22 cellular contexts compared by ENCODE assay signal in the genomic region with DNA sequence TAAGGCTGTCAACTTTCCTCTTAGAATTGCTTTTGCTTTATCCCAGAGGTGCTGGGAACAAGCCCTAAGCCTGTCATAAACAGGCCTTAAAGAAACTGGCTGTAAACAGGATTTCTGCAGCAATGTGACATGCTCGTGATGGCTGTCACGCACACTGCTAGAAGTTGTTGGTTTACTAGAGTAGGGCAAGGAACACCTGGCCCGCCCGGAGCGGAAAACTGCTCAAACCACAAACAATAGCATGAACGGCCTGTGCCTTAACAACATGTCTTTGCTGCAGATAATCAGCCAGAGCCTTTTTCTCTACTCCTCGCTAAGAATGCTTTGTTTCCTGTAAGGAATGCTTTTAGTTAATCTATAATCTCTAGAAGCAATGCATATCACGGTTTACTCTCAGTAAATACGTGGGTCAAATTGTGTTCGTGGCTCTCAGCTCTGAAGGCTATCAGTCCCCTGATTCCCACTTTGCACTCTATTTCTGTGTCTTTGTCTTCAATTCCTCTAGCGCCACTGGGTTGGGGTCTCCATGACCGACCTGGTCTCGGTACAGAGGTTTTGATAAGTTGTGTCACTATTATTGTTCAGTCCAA.
DNase-seq lines count a peak whose midpoint lies in the region; ATAC-seq and TF ChIP-seq lines count a peak whose summit lies in the region.
"Had no signal": no experiment of that assay in that cellular context is flagged by ENCODE, and none has a peak within 500 bp of the region (broad histone marks: within the 10 kb centered on the region; RNA-seq: fewer than 3 reads in every experiment).

No MANE protein-coding gene starts in this region.

- H2BK120ac ChIP-seq in mesendoderm (ENCODE audit: low read depth, low read length), result no peak overlapping the region

- no peak overlapping the region for H3K27ac Mint-ChIP-seq in activated T-helper 17 cell treated with anti-CD3 and anti-CD28 coated beads, Interleukin-2, amount 50 U/mL, for 72 hours
- H3K27ac Mint-ChIP-seq: activated B cell treated with CpG ODN at 0.5 μM for 24 hours; activated naive CD8-positive, alpha-beta T cell treated with anti-CD3 and anti-CD28 coated beads, Interleukin-2, amount 50 U/mL, for 24 hours; stimulated activated effector memory CD8-positive, alpha-beta T cell treated with anti-CD3 and anti-CD28 coated beads, Interleukin-12 subunit alpha, Interleukin-12 subunit beta, amount 100 ng/mL, for 72 hours had no signal

- no peaks in the 10 kb centered on the region for H3K79me2 ChIP-seq in DND-41 (ENCODE audit: insufficient read depth, low read length)
- no peaks in the 10 kb centered on the region for H3K79me2 ChIP-seq in mesendoderm (ENCODE audit: control insufficient read depth, insufficient read depth, low read length)

- intact Hi-C loops in posterior cingulate gyrus (cut with DNase I), result no loop called here

- no peak overlapping the region for H3K4me3 Mint-ChIP-seq in activated T-helper 17 cell treated with anti-CD3 and anti-CD28 coated beads, Interleukin-2, amount 50 U/mL, for 72 hours
- H3K4me3 Mint-ChIP-seq: activated B cell treated with CpG ODN at 0.5 μM for 24 hours; activated naive CD8-positive, alpha-beta T cell treated with anti-CD3 and anti-CD28 coated beads, Interleukin-2, amount 50 U/mL, for 24 hours; neural crest cell; stimulated activated effector memory CD8-positive, alpha-beta T cell treated with anti-CD3 and anti-CD28 coated beads, Interleukin-12 subunit alpha, Interleukin-12 subunit beta, amount 100 ng/mL, for 72 hours had no signal

- TF ChIP-seq CTCF in DND-41 (IDR thresholded peaks at IDR 0.05; ENCODE audit: borderline replicate concordance, extremely low read depth, low read length, poor library complexity, severe bottlenecking) (no peak), GM20000 (IDR thresholded peaks at IDR 0.05; ENCODE audit: extremely low read depth, missing control alignments) (no peak)

- no peak overlapping the region for H3K4ac ChIP-seq in mesendoderm (ENCODE audit: low read depth, low read length)

- no peak overlapping the region for H3K18ac ChIP-seq in mesendoderm (ENCODE audit: low read length)

- WGBS in mesendoderm (ENCODE audit: extremely low coverage, insufficient coverage, low lambda C conversion rate), result no CpG with 5 or more reads among the region's 13 CpGs

- H3K27me3 ChIP-seq in DND-41 (ENCODE audit: insufficient read depth, low read length, poor library complexity), result no peaks in the 10 kb centered on the region
- no peaks in the 10 kb centered on the region for H3K27me3 ChIP-seq in mesendoderm (ENCODE audit: insufficient read depth, low read length, poor library complexity)
- H3K27me3 ChIP-seq: foreskin keratinocyte, SJSA1 had no signal

- peak overlapping the region; percentile 53 for H3K4me2 ChIP-seq in DND-41 (ENCODE audit: insufficient read depth, low read length)
- no peak overlapping the region for H3K4me2 ChIP-seq in mesendoderm (ENCODE audit: low read length)

- H3K4me3 ChIP-seq in DND-41 (ENCODE audit: low read depth in 1 of 2, low read length in 2 of 2) (0 out of 4 replicates have a peak overlapping the region, but pooled peaks of 1 of the 2 experiments have one; percentile 30), mesendoderm (ENCODE audit: low read length) (no peak overlapping the region)
- H3K4me3 ChIP-seq: SJSA1, thoracic aorta had no signal

- H3K9me3 Mint-ChIP-seq in activated T-helper 17 cell treated with anti-CD3 and anti-CD28 coated beads, Interleukin-2, amount 50 U/mL, for 72 hours, result no peaks in the 10 kb centered on the region
- H3K9me3 Mint-ChIP-seq: activated B cell treated with CpG ODN at 0.5 μM for 24 hours; activated naive CD8-positive, alpha-beta T cell treated with anti-CD3 and anti-CD28 coated beads, Interleukin-2, amount 50 U/mL, for 24 hours; stimulated activated effector memory CD8-positive, alpha-beta T cell treated with anti-CD3 and anti-CD28 coated beads, Interleukin-12 subunit alpha, Interleukin-12 subunit beta, amount 100 ng/mL, for 72 hours had no signal

- no peaks in the 10 kb centered on the region for H3K27me3 Mint-ChIP-seq in activated T-helper 17 cell treated with anti-CD3 and anti-CD28 coated beads, Interleukin-2, amount 50 U/mL, for 72 hours
- H3K27me3 Mint-ChIP-seq: activated B cell treated with CpG ODN at 0.5 μM for 24 hours; activated naive CD8-positive, alpha-beta T cell treated with anti-CD3 and anti-CD28 coated beads, Interleukin-2, amount 50 U/mL, for 24 hours had no signal

- no peaks in the 10 kb centered on the region for H3K36me3 Mint-ChIP-seq in activated T-helper 17 cell treated with anti-CD3 and anti-CD28 coated beads, Interleukin-2, amount 50 U/mL, for 72 hours (ENCODE audit: low read depth)
- H3K36me3 Mint-ChIP-seq: stimulated activated effector memory CD8-positive, alpha-beta T cell treated with anti-CD3 and anti-CD28 coated beads, Interleukin-12 subunit alpha, Interleukin-12 subunit beta, amount 100 ng/mL, for 72 hours had no signal

- ATAC-seq in DND-41 (ENCODE audit: insufficient read depth, low read depth), result peak; percentile 95
- no peak for ATAC-seq in GM21526 (IDR thresholded peaks at IDR 0.05; ENCODE audit: low FRiP score, unreplicated experiment)
- no peak for ATAC-seq in activated T-helper 17 cell treated with anti-CD3 and anti-CD28 coated beads, Interleukin-2, amount 50 U/mL, for 72 hours (replicated peaks)
- ATAC-seq: activated naive CD8-positive, alpha-beta T cell treated with anti-CD3 and anti-CD28 coated beads, Interleukin-2, amount 50 U/mL, for 24 hours; foreskin keratinocyte; left cardiac atrium; stimulated activated effector memory CD8-positive, alpha-beta T cell treated with anti-CD3 and anti-CD28 coated beads, Interleukin-12 subunit alpha, Interleukin-12 subunit beta, amount 100 ng/mL, for 72 hours had no signal

- no peak overlapping the region for H2BK5ac ChIP-seq in mesendoderm (ENCODE audit: low read length)

- no peak overlapping the region for H2AK5ac ChIP-seq in mesendoderm (ENCODE audit: low read length)

- no peak overlapping the region for H4K8ac ChIP-seq in mesendoderm (ENCODE audit: low read depth, low read length)

- no peaks in the 10 kb centered on the region for H3K4me1 Mint-ChIP-seq in activated T-helper 17 cell treated with anti-CD3 and anti-CD28 coated beads, Interleukin-2, amount 50 U/mL, for 72 hours
- H3K4me1 Mint-ChIP-seq: activated B cell treated with CpG ODN at 0.5 μM for 24 hours; activated naive CD8-positive, alpha-beta T cell treated with anti-CD3 and anti-CD28 coated beads, Interleukin-2, amount 50 U/mL, for 24 hours; neural crest cell; stimulated activated effector memory CD8-positive, alpha-beta T cell treated with anti-CD3 and anti-CD28 coated beads, Interleukin-12 subunit alpha, Interleukin-12 subunit beta, amount 100 ng/mL, for 72 hours had no signal

- H3K56ac ChIP-seq in mesendoderm (ENCODE audit: low read length), result no peak overlapping the region

- H2BK15ac ChIP-seq in mesendoderm (replicated peaks; ENCODE audit: low read depth), result no peak overlapping the region

- peaks cover 37% of the 10 kb centered on the region for H3K4me1 ChIP-seq in DND-41 (ENCODE audit: insufficient read depth, low read length)
- no peaks in the 10 kb centered on the region for H3K4me1 ChIP-seq in mesendoderm (ENCODE audit: control insufficient read depth, low read depth, low read length)
- H3K4me1 ChIP-seq: foreskin keratinocyte, SJSA1 had no signal

- H3K79me1 ChIP-seq in mesendoderm (ENCODE audit: low read length), result no peaks in the 10 kb centered on the region

- H3K9ac ChIP-seq in DND-41 (ENCODE audit: low read depth, low read length) (peak overlapping the region; percentile 61), mesendoderm (ENCODE audit: low read length) (no peak overlapping the region)

- no peaks in the 10 kb centered on the region for H3K9me3 ChIP-seq in DND-41 (ENCODE audit: insufficient read depth, low read length, severe bottlenecking)
- H3K9me3 ChIP-seq: SJSA1, thoracic aorta had no signal

- DNase-seq in DND-41 (peak; percentile 84), GM20000 (ENCODE audit: low spot score) (peak; percentile 1), NCI-H510A (lab: John Stamatoyannopoulos, UW) (peak; percentile 4), mesendoderm (peak; percentile 46), posterior cingulate gyrus (no peak), NCI-H2081 (lab: John Stamatoyannopoulos, UW) (no peak)
- DNase-seq: activated B cell treated with CpG ODN at 0.5 μM for 24 hours; activated naive CD8-positive, alpha-beta T cell treated with anti-CD3 and anti-CD28 coated beads, Interleukin-2, amount 50 U/mL, for 24 hours; AML-193; DMS 273 treated with DMSO at 0.1 percent for 48 hours; foreskin keratinocyte; left cardiac atrium; midbrain; NCI-H187; NCI-H524; retina had no signal

- H3K23ac ChIP-seq in mesendoderm (ENCODE audit: low read length), result no peak overlapping the region

- H4K20me1 ChIP-seq in DND-41 (ENCODE audit: insufficient read depth, low read length), result no peaks in the 10 kb centered on the region

- H4K5ac ChIP-seq in mesendoderm (ENCODE audit: low read length), result no peak overlapping the region

- no peak overlapping the region; the same call in 1 of the 2 replicates for H2AFZ ChIP-seq in DND-41 (ENCODE audit: low read depth, low read length)

- H3K27ac ChIP-seq in DND-41 (ENCODE audit: low read length) (peak overlapping the region; percentile 100), mesendoderm (ENCODE audit: low read depth, low read length) (no peak overlapping the region)
- H3K27ac ChIP-seq: foreskin keratinocyte, SJSA1, thoracic aorta had no signal

- no peaks in the 10 kb centered on the region for H3K36me3 ChIP-seq in DND-41 (ENCODE audit: insufficient read depth, low read length)
- no peaks in the 10 kb centered on the region for H3K36me3 ChIP-seq in mesendoderm (ENCODE audit: control insufficient read depth, insufficient read depth, low read length)
- H3K36me3 ChIP-seq: SJSA1, thoracic aorta had no signal

Comparison
In these comparisons a context has a peak if more than half of its experiments do, and no peak if none do; other contexts are left out.
1. DNase-seq: peak in DND-41 (single experiment), GM20000 (single experiment), NCI-H510A (single experiment) and mesendoderm (single experiment); none in posterior cingulate gyrus (0 of 10) and NCI-H2081 (0 of 2).